Comparison of ENCODE assay signal across 8 cellular contexts in the genomic region with DNA sequence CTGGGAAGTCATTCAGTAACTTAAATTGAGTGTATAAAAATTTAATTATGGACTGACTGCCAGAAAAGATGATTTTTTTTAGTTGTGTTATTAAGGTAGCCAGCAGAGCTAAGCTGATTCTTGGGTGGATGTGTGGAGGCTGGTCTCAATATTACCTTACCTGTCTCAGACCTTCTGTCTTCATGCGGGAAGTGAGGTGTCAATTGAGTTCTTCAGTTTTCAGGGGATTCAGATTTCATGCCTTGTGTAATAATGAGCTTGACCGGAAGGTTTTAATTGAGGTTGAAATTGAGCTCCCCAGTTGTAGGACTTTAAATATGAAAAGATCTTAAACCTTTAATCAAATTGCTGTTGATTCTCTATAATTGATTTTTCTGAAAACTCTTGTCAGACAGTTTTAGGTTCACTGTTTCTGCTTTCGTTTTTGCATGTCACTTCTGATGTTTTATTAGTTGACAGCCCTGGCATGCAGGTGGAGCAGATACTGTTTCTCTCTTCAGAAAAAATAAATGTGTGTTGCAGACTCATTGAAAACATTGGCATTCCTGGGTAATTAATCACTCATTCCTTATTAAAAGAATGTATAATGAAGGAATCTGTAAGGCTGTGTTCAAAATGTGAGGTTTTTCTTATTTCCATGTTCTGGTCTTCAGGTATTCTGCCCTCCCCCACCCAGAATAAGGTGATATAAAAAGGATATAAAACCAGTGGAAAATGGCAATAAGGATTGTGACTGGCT. TPM values are rescaled to one million over a fixed set of nuclear protein-coding genes. Genes with fewer than 3 reads are reported as not detected.
DNase-seq lines count a peak whose midpoint lies in the region; ATAC-seq and TF ChIP-seq lines count a peak whose summit lies in the region.

No MANE protein-coding gene starts in this region.

- no peaks in the 10 kb centered on the region for H3K9me3 Mint-ChIP-seq in chondrocyte (ENCODE audit: low read depth)

- H3K36me3 ChIP-seq in cardiac muscle cell (no peaks in the 10 kb centered on the region), parathyroid adenoma (ENCODE audit: control insufficient read depth, insufficient read depth, low read length) (no peaks in the 10 kb centered on the region)

- H3K4me3 Mint-ChIP-seq in chondrocyte (ENCODE audit: unreplicated experiment) = no peak overlapping the region

- ATAC-seq in left cardiac atrium (no peak), HG03378 (IDR thresholded peaks at IDR 0.05; ENCODE audit: unreplicated experiment) (peak; percentile 9)

- H3K9ac ChIP-seq in parathyroid adenoma = no peak overlapping the region

- peaks cover 29% of the 10 kb centered on the region for H3K79me2 ChIP-seq in parathyroid adenoma

- H3K36me3 Mint-ChIP-seq in chondrocyte (ENCODE audit: low read depth) = peaks cover 4% of the 10 kb centered on the region

- H3K4me1 ChIP-seq in cardiac muscle cell (ENCODE audit: low read depth) (peaks cover 51% of the 10 kb centered on the region), parathyroid adenoma (peaks cover 27% of the 10 kb centered on the region)

- H3K27me3 Mint-ChIP-seq in chondrocyte (ENCODE audit: low read depth) = no peaks in the 10 kb centered on the region

- H3K4me2 ChIP-seq in parathyroid adenoma (ENCODE audit: low read length) = peak overlapping the region; percentile 65

- H3K9me3 ChIP-seq in cardiac muscle cell (ENCODE audit: low read depth) (no peaks in the 10 kb centered on the region), parathyroid adenoma (ENCODE audit: control insufficient read depth, low read length) (no peaks in the 10 kb centered on the region)

- peak overlapping the region; percentile 70 for H2AFZ ChIP-seq in parathyroid adenoma

- peaks cover 88% of the 10 kb centered on the region for H3K4me1 Mint-ChIP-seq in chondrocyte (ENCODE audit: low read depth)

- peak in 1 of 2 donors; percentile 20 for DNase-seq in cardiac muscle cell (ENCODE audit: low read depth in 1 of 2, low spot score in 1 of 2)
- no peak for DNase-seq in left cardiac atrium
- DNase-seq in chondrocyte (ENCODE audit: low spot score) = no peak
- DNase-seq in NCI-H345 treated with DMSO at 0.1 percent for 48 hours (lab: John Stamatoyannopoulos, UW; ENCODE audit: unreplicated experiment) = no peak
- DNase-seq in AG08396 (ENCODE audit: low spot score) = no peak
- no peak for DNase-seq in islet precursor cell

- H3K4me3 ChIP-seq in cardiac muscle cell (no peak overlapping the region), parathyroid adenoma (ENCODE audit: low read depth, low read length) (peak overlapping the region; percentile 28)

- intact Hi-C loops in left cardiac atrium (cut with DNase I) = no loop called here

- peak overlapping the region; percentile 74 for H3K27ac Mint-ChIP-seq in chondrocyte (ENCODE audit: unreplicated experiment)

- TF ChIP-seq CTCF in cardiac muscle cell (IDR thresholded peaks at IDR 0.05; ENCODE audit: low read depth, low read length) = no peak
- TF ChIP-seq CTCF in chondrocyte (IDR thresholded peaks at IDR 0.05) = no peak
- no peak for TF ChIP-seq CTCF in parathyroid adenoma (IDR thresholded peaks at IDR 0.05)

- H3K27me3 ChIP-seq in cardiac muscle cell = no peaks in the 10 kb centered on the region
- no peaks in the 10 kb centered on the region for H3K27me3 ChIP-seq in parathyroid adenoma (ENCODE audit: control insufficient read depth, insufficient read depth, low read length)

- H3K27ac ChIP-seq in cardiac muscle cell = peak overlapping the region; percentile 21
- peak overlapping the region; percentile 90 for H3K27ac ChIP-seq in parathyroid adenoma

RNA-seq across cellular contexts. Expression of a gene that starts 54.5 kb away (rescaled TPM):
- total RNA-seq in cardiac muscle cell (107 and 110 TPM in 2 replicates), left cardiac atrium (10 to 100 TPM; 61.6 to 80.3 TPM), chondrocyte (64.2 to 86.4 TPM (median 65.0 TPM) in 3 replicates)
- polyA plus RNA-seq in cardiac muscle cell = 159 and 184 TPM in 2 replicates

RNA-seq across cellular contexts. Expression of a gene that starts 56.6 kb away (rescaled TPM):
- total RNA-seq in cardiac muscle cell (not detected in 2 replicates), left cardiac atrium (not detected), chondrocyte (not detected in 3 replicates)
- 2.0 TPM in 1 of 2 replicates, not detected in the other for polyA plus RNA-seq in cardiac muscle cell
